20 cellular contexts compared by ENCODE assay signal in genomic region chr2:125935559-125935958, GRCh38.
DNase-seq lines count a peak whose midpoint lies in the region; ATAC-seq and TF ChIP-seq lines count a peak whose summit lies in the region.
"Had no signal": no experiment of that assay in that cellular context is flagged by ENCODE, and none has a peak within 500 bp of the region (broad histone marks: within the 10 kb centered on the region; RNA-seq: fewer than 3 reads in every experiment).

No MANE protein-coding gene starts in this region.

- POLR2A ChIA-PET in activated CD4-positive, alpha-beta T cell treated with anti-CD3 and anti-CD28 coated beads for 36 hours (lab: Charles Lee): no interaction called here
- POLR2A ChIA-PET in PC-9 (lab: Charles Lee; ENCODE audit: unreplicated experiment): no interaction called here

- H3K4me1 Mint-ChIP-seq in activated CD4-positive, alpha-beta T cell treated with anti-CD3 and anti-CD28 coated beads for 36 hours: no peaks in the 10 kb centered on the region
- H3K4me1 Mint-ChIP-seq: B cell, GM23338, IgD-negative memory B cell had no signal

- H3K9me2 ChIP-seq in PC-9 (ENCODE audit: insufficient read depth): no peaks in the 10 kb centered on the region

- no peak overlapping the region for H3K4me3 Mint-ChIP-seq in activated CD4-positive, alpha-beta T cell treated with anti-CD3 and anti-CD28 coated beads for 36 hours
- H3K4me3 Mint-ChIP-seq: B cell; CD8-positive, alpha-beta T cell; GM23338; IgD-negative memory B cell had no signal

- no peaks in the 10 kb centered on the region for H3K27me3 ChIP-seq in osteoblast (ENCODE audit: insufficient read depth, low read length)
- no peaks in the 10 kb centered on the region for H3K27me3 ChIP-seq in PC-9 (ENCODE audit: insufficient read depth, low read depth)
- H3K27me3 ChIP-seq: BLaER1 treated with 17β-estradiol and CSF1 and Interleukin-3, amounts not matched to agents 10 nM and 100 nM had no signal

- H3K9me3 Mint-ChIP-seq in activated CD4-positive, alpha-beta T cell treated with anti-CD3 and anti-CD28 coated beads for 36 hours (ENCODE audit: low read depth): peaks cover 1% of the 10 kb centered on the region

- H3K4me1 ChIP-seq in osteoblast (ENCODE audit: insufficient read depth, low read length) (no peaks in the 10 kb centered on the region), PC-9 (replicated peaks; ENCODE audit: insufficient read depth) (no peaks in the 10 kb centered on the region)
- H3K4me1 ChIP-seq: BLaER1 treated with 17β-estradiol and CSF1 and Interleukin-3, amounts not matched to agents 10 nM and 100 nM had no signal

- ATAC-seq in GM18858 (IDR thresholded peaks at IDR 0.05; ENCODE audit: unreplicated experiment) (peak; percentile 57), GM21786 (IDR thresholded peaks at IDR 0.05; ENCODE audit: unreplicated experiment) (peak; percentile 61), HG02870 (IDR thresholded peaks at IDR 0.05; ENCODE audit: unreplicated experiment) (peak; percentile 55)
- no peak for ATAC-seq in activated CD4-positive, alpha-beta T cell treated with anti-CD3 and anti-CD28 coated beads for 36 hours
- ATAC-seq: CD8-positive, alpha-beta T cell; GM23338 had no signal

- H4K20me1 ChIP-seq in osteoblast (ENCODE audit: insufficient read depth, low read length) (no peaks in the 10 kb centered on the region), PC-9 (ENCODE audit: insufficient read depth) (no peaks in the 10 kb centered on the region)
- H4K20me1 ChIP-seq: BLaER1 treated with 17β-estradiol and CSF1 and Interleukin-3, amounts not matched to agents 10 nM and 100 nM had no signal

- in situ Hi-C loops in KBM-7 (cut with MboI; ENCODE audit: low pct_unique_long_range_greater_than_20kb, low sequenced_read_pairs) (no loop called here), ACHN (cut with HindIII; ENCODE audit: low pct_ligation_motif_present, low pct_unique_long_range_greater_than_20kb, low sequenced_read_pairs) (no loop called here)

- H2AFZ ChIP-seq in osteoblast (ENCODE audit: low read length): no peak overlapping the region
- no peak overlapping the region for H2AFZ ChIP-seq in PC-9
- H2AFZ ChIP-seq: GM23338 had no signal

- H3K79me2 ChIP-seq in osteoblast (ENCODE audit: insufficient read depth, low read length) (no peaks in the 10 kb centered on the region), PC-9 (ENCODE audit: low read depth) (no peaks in the 10 kb centered on the region)

- no peaks in the 10 kb centered on the region for H3K36me3 Mint-ChIP-seq in activated CD4-positive, alpha-beta T cell treated with anti-CD3 and anti-CD28 coated beads for 36 hours (ENCODE audit: low read depth)
- H3K36me3 Mint-ChIP-seq: CD8-positive, alpha-beta T cell; IgD-negative memory B cell had no signal

- CTCF ChIA-PET in activated CD4-positive, alpha-beta T cell treated with anti-CD3 and anti-CD28 coated beads for 36 hours (lab: Charles Lee): no interaction called here
- CTCF ChIA-PET in PC-9 (lab: Charles Lee): no interaction called here

- H3K27ac Mint-ChIP-seq in activated CD4-positive, alpha-beta T cell treated with anti-CD3 and anti-CD28 coated beads for 36 hours: no peak overlapping the region
- H3K27ac Mint-ChIP-seq: B cell; CD8-positive, alpha-beta T cell; GM23338; IgD-negative memory B cell had no signal

- no peaks in the 10 kb centered on the region for H3K27me3 Mint-ChIP-seq in activated CD4-positive, alpha-beta T cell treated with anti-CD3 and anti-CD28 coated beads for 36 hours
- H3K27me3 Mint-ChIP-seq: B cell, IgD-negative memory B cell had no signal

- no TSS peak for BruUV-seq in PC-9 (replicated peaks; lab: Mats Ljungman, UMichigan)

- TF ChIP-seq CTCF in osteoblast (IDR thresholded peaks at IDR 0.05; ENCODE audit: extremely low read depth, low read depth, low read length) (no peak), PC-9 (conservative IDR thresholded peaks at IDR 0.05) (no peak)

- H3K27ac ChIP-seq in osteoblast (ENCODE audit: low read depth, low read length) (no peak overlapping the region), PC-9 (no peak overlapping the region)
- H3K27ac ChIP-seq: BLaER1 treated with 17β-estradiol and CSF1 and Interleukin-3, amounts not matched to agents 10 nM and 100 nM had no signal

- no peak overlapping the region for H3K4me2 ChIP-seq in osteoblast (ENCODE audit: insufficient read depth, low read length)
- H3K4me2 ChIP-seq in PC-9: no peak overlapping the region
- H3K4me2 ChIP-seq: BLaER1 treated with 17β-estradiol and CSF1 and Interleukin-3, amounts not matched to agents 10 nM and 100 nM; GM23338 had no signal

- H3F3A ChIP-seq in PC-9 (ENCODE audit: insufficient read depth, low read depth): no peaks in the 10 kb centered on the region

- H3K4me3 ChIP-seq in osteoblast (ENCODE audit: insufficient read depth, low read length): no peak overlapping the region
- H3K4me3 ChIP-seq in PC-9: no peak overlapping the region
- H3K4me3 ChIP-seq: BLaER1 treated with 17β-estradiol and CSF1 and Interleukin-3, amounts not matched to agents 10 nM and 100 nM; GM23338 had no signal

- intact Hi-C loops in activated CD4-positive, alpha-beta T cell treated with anti-CD3 and anti-CD28 coated beads for 36 hours (cut with DNase I, micrococcal nuclease): no loop called here
- intact Hi-C loops in PC-9 (cut with micrococcal nuclease; ENCODE audit: unreplicated experiment): no loop called here

- DNase-seq in osteoblast (ENCODE audit: insufficient read length, low spot score, missing footprints) (peak; percentile 15), KBM-7 (no peak), ACHN (no peak), PC-9 (no peak)
- no peak for DNase-seq in activated CD4-positive, alpha-beta T cell treated with anti-CD3 and anti-CD28 coated beads for 36 hours
- DNase-seq: 8988T; Calu3; CD8-positive, alpha-beta T cell; DMS79 treated with DMSO at 0.1 percent for 48 hours; GF-D8; HCEC 1CT; Kasumi-1; KG1 had no signal

- H3K36me3 ChIP-seq in osteoblast (ENCODE audit: insufficient read depth, low read length) (no peaks in the 10 kb centered on the region), PC-9 (ENCODE audit: low read depth) (no peaks in the 10 kb centered on the region)
- H3K36me3 ChIP-seq: BLaER1 treated with 17β-estradiol and CSF1 and Interleukin-3, amounts not matched to agents 10 nM and 100 nM had no signal

- peaks cover 2% of the 10 kb centered on the region for H3K9me3 ChIP-seq in osteoblast (ENCODE audit: low read depth, low read length)
- no peaks in the 10 kb centered on the region for H3K9me3 ChIP-seq in PC-9 (ENCODE audit: insufficient read depth, low read depth)
- H3K9me3 ChIP-seq: BLaER1 treated with 17β-estradiol and CSF1 and Interleukin-3, amounts not matched to agents 10 nM and 100 nM had no signal
